13 cellular contexts compared by ENCODE assay signal in the genomic region with DNA sequence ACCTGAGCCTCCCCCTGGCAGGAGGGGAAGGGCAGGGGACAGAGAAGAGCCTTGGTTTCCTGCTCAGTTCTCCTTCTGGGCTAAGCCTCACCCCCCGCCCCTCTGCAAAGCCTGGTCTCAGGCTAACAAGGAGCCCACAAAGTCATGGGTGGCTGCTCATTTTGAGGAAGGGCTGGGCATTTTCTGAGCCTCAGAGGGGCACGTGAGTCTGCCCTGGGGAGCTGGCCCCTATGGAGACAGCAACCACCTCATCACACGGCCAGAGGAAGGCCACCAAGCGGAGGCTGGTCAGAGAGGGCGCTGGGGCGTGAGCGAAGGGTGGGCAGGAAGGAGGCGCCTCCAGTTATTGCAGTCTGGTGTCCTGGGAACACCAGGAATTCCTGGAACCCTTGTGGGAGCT. TPM values are rescaled to one million over a fixed set of nuclear protein-coding genes. Genes with fewer than 3 reads are reported as not detected.
A peak's percentile ranks its signal among the peaks of the same experiment; 100 is the strongest.
DNase-seq lines count a peak whose midpoint lies in the region; ATAC-seq and TF ChIP-seq lines count a peak whose summit lies in the region.
"Had no signal": no experiment of that assay in that cellular context is flagged by ENCODE, and none has a peak within 500 bp of the region (broad histone marks: within the 10 kb centered on the region; RNA-seq: fewer than 3 reads in every experiment).

No MANE protein-coding gene starts in this region.

- no peaks in the 10 kb centered on the region for H4K20me1 ChIP-seq in PC-9 (ENCODE audit: insufficient read depth)

- DNase-seq in AG04450 (ENCODE audit: low read depth, low spot score): no peak
- no peak for DNase-seq in PC-9
- DNase-seq in heart left ventricle: peak in 3 of 5 donors; percentile 16 to 49 (median 31)
- DNase-seq in progenitor cell of endocrine pancreas (ENCODE audit: low spot score, unreplicated experiment): no peak
- DNase-seq in KG1 (lab: John Stamatoyannopoulos, UW): no peak
- DNase-seq: activated gamma-delta T cell treated with Interleukin-2 at 50 U/mL for 16 hours; effector memory CD4-positive, alpha-beta T cell had no signal

- intact Hi-C loops in PC-9 (cut with micrococcal nuclease; ENCODE audit: unreplicated experiment): loop anchor here (1.0 to 2.0 kb wide), 4 partner anchors 19 to 279 kb away; partner anchors contain the start of genes ABTB1, MGLL and TPRA1
- intact Hi-C loops in heart left ventricle (cut with DNase I): loop anchor here in 5 of 10 donors (5.0 kb wide), 3 partner anchors 131 to 271 kb away; partner anchors contain the start of gene MGLL (in 3 of the 5)

- no peak overlapping the region for H2AFZ ChIP-seq in PC-9

- H3K27ac ChIP-seq in AG04450 (ENCODE audit: low read depth, low read length) (peak overlapping the region; percentile 31), PC-9 (peak overlapping the region; percentile 94), heart left ventricle (peak overlapping the region in 11 of 12 donors; percentile 8 to 70 (median 52)), neutrophil (peak overlapping the region; percentile 38)

- H3K4me2 ChIP-seq in PC-9: no peak overlapping the region

- no peaks in the 10 kb centered on the region for H3K79me2 ChIP-seq in PC-9 (ENCODE audit: low read depth)

- H3K9me3 Mint-ChIP-seq in progenitor cell of endocrine pancreas (ENCODE audit: low read depth): no peaks in the 10 kb centered on the region
- H3K9me3 Mint-ChIP-seq: naive thymus-derived CD8-positive, alpha-beta T cell had no signal

- no peak overlapping the region for H3K27ac Mint-ChIP-seq in progenitor cell of endocrine pancreas
- H3K27ac Mint-ChIP-seq: naive thymus-derived CD8-positive, alpha-beta T cell had no signal

- POLR2A ChIA-PET in AG04450 (lab: Yijun Ruan, JAX) (interaction anchor here (1.0 to 1.9 kb wide), 2 partner anchors 10 to 100 kb away, joined by 3 to 8 read pairs; no protein-coding TSS in a partner anchor), PC-9 (lab: Charles Lee; ENCODE audit: unreplicated experiment) (interaction anchor here (1.0 kb wide), 1 partner anchor 55 kb away, joined by 3 read pairs; no protein-coding TSS in a partner anchor)

- CTCF ChIA-PET in AG04450 (lab: Charles Lee) (interaction anchor here (0.6 to 2.6 kb wide), 11 partner anchors 14 to 364 kb away, joined by 3 to 13 read pairs (median 6); partner anchors contain the start of gene MGLL), PC-9 (lab: Charles Lee) (interaction anchor here (0.6 to 1.7 kb wide), 6 partner anchors 52 to 866 kb away, joined by 3 to 8 read pairs (median 4); no protein-coding TSS in a partner anchor)

- no TSS peak for BruUV-seq in PC-9 (replicated peaks; lab: Mats Ljungman, UMichigan)

- TF ChIP-seq POLR2A in heart left ventricle (IDR thresholded peaks at IDR 0.05): no peak

- no peaks in the 10 kb centered on the region for H3K36me3 ChIP-seq in PC-9 (ENCODE audit: low read depth)
- H3K36me3 ChIP-seq in heart left ventricle: peaks cover 0 to 60% (median 42%) of the 10 kb centered on the region in 9 donors
- no peaks in the 10 kb centered on the region for H3K36me3 ChIP-seq in neutrophil
- H3K36me3 ChIP-seq: brain microvascular endothelial cell had no signal

- no peaks in the 10 kb centered on the region for H3K9me2 ChIP-seq in PC-9 (ENCODE audit: insufficient read depth)

- no peaks in the 10 kb centered on the region; the same call in 1 of the 2 replicates for H3K9me3 ChIP-seq in AG04450 (ENCODE audit: control insufficient read depth, insufficient read depth, low read length)
- H3K9me3 ChIP-seq in PC-9 (ENCODE audit: insufficient read depth, low read depth): no peaks in the 10 kb centered on the region
- no peaks in the 10 kb centered on the region for H3K9me3 ChIP-seq in heart left ventricle
- no peaks in the 10 kb centered on the region for H3K9me3 ChIP-seq in neutrophil

- no peak for ATAC-seq in heart left ventricle
- ATAC-seq in HG02870 (IDR thresholded peaks at IDR 0.05; ENCODE audit: unreplicated experiment): no peak
- ATAC-seq in HG02610 (IDR thresholded peaks at IDR 0.05; ENCODE audit: unreplicated experiment): no peak
- ATAC-seq: naive thymus-derived CD8-positive, alpha-beta T cell had no signal

- no peaks in the 10 kb centered on the region for H3K36me3 Mint-ChIP-seq in progenitor cell of endocrine pancreas (ENCODE audit: insufficient read depth)
- H3K36me3 Mint-ChIP-seq: naive thymus-derived CD8-positive, alpha-beta T cell had no signal

- H3K27me3 Mint-ChIP-seq in progenitor cell of endocrine pancreas: peaks cover 5% of the 10 kb centered on the region

- H3K4me1 ChIP-seq in PC-9 (replicated peaks; ENCODE audit: insufficient read depth) (peaks cover 23% of the 10 kb centered on the region), heart left ventricle (peaks cover 0 to 65% (median 25%) of the 10 kb centered on the region in 12 donors), neutrophil (ENCODE audit: control insufficient read depth in 1 of 2, insufficient read depth in 1 of 2, low read depth in 1 of 2, low read length in 1 of 2) (peaks cover 2 to 10% of the 10 kb centered on the region in 2 experiments)

- 69 to 84% (median 78%) methylated on average over 8 of the region's 8 CpGs for WGBS in heart left ventricle, 4 donors

- no peak overlapping the region for H3K4me3 ChIP-seq in AG04450 (ENCODE audit: low read depth, low read length)
- no peak overlapping the region for H3K4me3 ChIP-seq in PC-9
- no peak overlapping the region for H3K4me3 ChIP-seq in heart left ventricle
- no peak overlapping the region for H3K4me3 ChIP-seq in neutrophil (ENCODE audit: low read depth in 1 of 2, low read length in 1 of 2)
- H3K4me3 ChIP-seq: skin epidermis had no signal

- TF ChIP-seq CTCF in AG04450 (IDR thresholded peaks at IDR 0.05; ENCODE audit: low read depth, low read length) (no peak), PC-9 (conservative IDR thresholded peaks at IDR 0.05) (no peak), heart left ventricle (IDR thresholded peaks at IDR 0.05) (no peak), neutrophil (IDR thresholded peaks at IDR 0.05) (no peak), progenitor cell of endocrine pancreas (IDR thresholded peaks at IDR 0.05; ENCODE audit: unreplicated experiment) (no peak)

- H3K4me3 Mint-ChIP-seq in progenitor cell of endocrine pancreas (ENCODE audit: low read depth): no peak overlapping the region
- H3K4me3 Mint-ChIP-seq: naive thymus-derived CD8-positive, alpha-beta T cell had no signal

- H3K4me1 Mint-ChIP-seq in progenitor cell of endocrine pancreas (ENCODE audit: low read depth): peaks cover 1% of the 10 kb centered on the region

- peaks cover 15% of the 10 kb centered on the region for H3F3A ChIP-seq in PC-9 (ENCODE audit: insufficient read depth, low read depth)

- no peaks in the 10 kb centered on the region for H3K27me3 ChIP-seq in AG04450 (ENCODE audit: control insufficient read depth, insufficient read depth, low read length)
- no peaks in the 10 kb centered on the region for H3K27me3 ChIP-seq in PC-9 (ENCODE audit: insufficient read depth, low read depth)
- H3K27me3 ChIP-seq in heart left ventricle: no peaks in the 10 kb centered on the region
- no peaks in the 10 kb centered on the region for H3K27me3 ChIP-seq in neutrophil
- H3K27me3 ChIP-seq: brain microvascular endothelial cell had no signal

RNA-seq across cellular contexts. Expression of gene ABTB1, which starts 18.7 kb away (rescaled TPM):
- polyA plus RNA-seq in AG04450 (2011; rRNA removed) (15.5 and 19.5 TPM in 2 replicates), heart left ventricle (10 to 100 TPM; 29.3 to 35.3 TPM)
- 22.1 and 30.5 TPM in 2 replicates for polyA minus RNA-seq in AG04450 (2011; rRNA and poly(A)+ RNA removed)
- total RNA-seq in PC-9 (2021) (39.1 and 57.1 TPM in 2 replicates), heart left ventricle (10 to 100 TPM; 15.4 to 39.3 (median 30.9) TPM), progenitor cell of endocrine pancreas (10.6 and 12.2 TPM in 2 replicates)

Comparison
In these comparisons a context has a peak if more than half of its experiments do, and no peak if none do; other contexts are left out.
1. DNase-seq: peak in heart left ventricle (3 of 5); none in AG04450 (single experiment), PC-9 (0 of 2), progenitor cell of endocrine pancreas (single experiment) and KG1 (single experiment).
2. H3K27ac ChIP-seq: peak in every context shown above with its lines; median percentile 94 in PC-9; 52 in heart left ventricle; 38 in neutrophil; 31 in AG04450.